ENCODE assay signal across 1 cellular context in the genomic region with DNA sequence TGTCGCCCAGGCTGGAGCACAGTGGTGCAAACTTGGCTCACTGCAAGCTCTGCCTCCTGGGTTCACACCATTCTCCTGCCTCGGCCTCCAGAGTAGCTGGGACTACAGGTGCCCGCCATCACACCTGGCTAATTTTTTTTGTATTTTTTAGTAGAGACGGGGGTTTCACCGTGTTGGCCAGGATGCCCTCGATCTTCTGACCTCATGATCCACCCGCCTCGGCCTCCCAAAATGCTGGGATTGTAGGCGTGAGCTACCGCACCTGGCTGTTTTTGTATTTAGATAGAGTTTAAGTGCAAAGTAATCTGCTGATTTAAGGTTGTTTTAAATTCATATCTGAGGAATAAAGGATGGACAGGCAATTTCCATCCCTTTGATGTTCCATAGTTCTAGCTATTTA. TPM values are rescaled to one million over a fixed set of nuclear protein-coding genes. Genes with fewer than 3 reads are reported as not detected.
"Had no signal": no experiment of that assay in that cellular context is flagged by ENCODE, and none has a peak within 500 bp of the region (broad histone marks: within the 10 kb centered on the region; RNA-seq: fewer than 3 reads in every experiment).

No MANE protein-coding gene starts in this region.

RNA-seq across cellular contexts. Expression of a gene that starts 48.0 kb away (rescaled TPM):
- total RNA-seq: GM23248 had no signal
